Comparison of ENCODE assay signal across 10 cellular contexts in genomic region chr15:101179341-101180153, GRCh38.
DNase-seq lines count a peak whose midpoint lies in the region; FAIRE-seq and TF ChIP-seq lines count a peak whose summit lies in the region.
"Had no signal": no experiment of that assay in that cellular context is flagged by ENCODE, and none has a peak within 500 bp of the region (broad histone marks: within the 10 kb centered on the region; RNA-seq: fewer than 3 reads in every experiment).

No MANE protein-coding gene starts in this region.

- no peak for TF ChIP-seq CTCF in left ventricle myocardium inferior (IDR thresholded peaks at IDR 0.05; ENCODE audit: borderline replicate concordance)
- TF ChIP-seq CTCF in right atrium auricular region (IDR thresholded peaks at IDR 0.05) = no peak
- TF ChIP-seq CTCF in keratinocyte (optimal IDR thresholded peaks at IDR 0.05 in 1 of 3, IDR thresholded peaks at IDR 0.05 in 1 of 3, conservative IDR thresholded peaks at IDR 0.05 in 1 of 3; ENCODE audit: extremely low read depth in 1 of 3, insufficient read depth in 2 of 3, low read length in 3 of 3) = no peak
- TF ChIP-seq CTCF in esophagus muscularis mucosa (IDR thresholded peaks at IDR 0.05) = no peak

- H3K23ac ChIP-seq in mesendoderm (ENCODE audit: low read length) = no peak overlapping the region

- no peak overlapping the region for H2BK120ac ChIP-seq in mesendoderm (ENCODE audit: low read depth, low read length)

- H4K5ac ChIP-seq in mesendoderm (ENCODE audit: low read length) = no peak overlapping the region

- no peak overlapping the region for H2BK15ac ChIP-seq in mesendoderm (replicated peaks; ENCODE audit: low read depth)

- no peak overlapping the region for H3K56ac ChIP-seq in mesendoderm (ENCODE audit: low read length)

- H3K27me3 ChIP-seq in left ventricle myocardium inferior (ENCODE audit: low read depth) = no peaks in the 10 kb centered on the region
- no peaks in the 10 kb centered on the region for H3K27me3 ChIP-seq in right atrium auricular region
- H3K27me3 ChIP-seq in keratinocyte (ENCODE audit: control insufficient read depth, extremely low read depth, insufficient read depth, low read length) = no peaks in the 10 kb centered on the region
- no peaks in the 10 kb centered on the region for H3K27me3 ChIP-seq in esophagus muscularis mucosa
- H3K27me3 ChIP-seq in mesendoderm (ENCODE audit: insufficient read depth, low read length, poor library complexity) = no peaks in the 10 kb centered on the region

- H3K79me1 ChIP-seq in mesendoderm (ENCODE audit: low read length) = peaks cover 20% of the 10 kb centered on the region

- H4K20me1 ChIP-seq in keratinocyte (ENCODE audit: control insufficient read depth, extremely low read depth, insufficient read depth, low read length) = no peaks in the 10 kb centered on the region

- H3K9ac ChIP-seq in keratinocyte (ENCODE audit: control insufficient read depth, extremely low read depth, insufficient read depth, low read length) = peak overlapping the region; percentile 50
- H3K9ac ChIP-seq in mesendoderm (ENCODE audit: low read length) = no peak overlapping the region

- FAIRE-seq in keratinocyte (lab: Jason Lieb, UNC) = peak; percentile 62

- H3K4me2 ChIP-seq in keratinocyte (ENCODE audit: control insufficient read depth, extremely low read depth, insufficient read depth, low read depth, low read length) = peak overlapping the region; percentile 78
- no peak overlapping the region for H3K4me2 ChIP-seq in mesendoderm (ENCODE audit: low read length)

- WGBS in esophagus muscularis mucosa = 67% methylated on average over 7 of the region's 21 CpGs
- no CpG with 5 or more reads among the region's 21 CpGs for WGBS in mesendoderm (ENCODE audit: extremely low coverage, insufficient coverage, low lambda C conversion rate)

- no peaks in the 10 kb centered on the region for H3K9me1 ChIP-seq in keratinocyte (ENCODE audit: control insufficient read depth, extremely low read depth, insufficient read depth, low read length)

- H2BK5ac ChIP-seq in mesendoderm (ENCODE audit: low read length) = no peak overlapping the region

- no peak overlapping the region for H4K8ac ChIP-seq in mesendoderm (ENCODE audit: low read depth, low read length)

- H3K4ac ChIP-seq in mesendoderm (ENCODE audit: low read depth, low read length) = no peak overlapping the region

- TF ChIP-seq EP300 in esophagus muscularis mucosa (IDR thresholded peaks at IDR 0.05) = no peak

- H3K36me3 ChIP-seq in left ventricle myocardium inferior = peaks cover 36% of the 10 kb centered on the region
- H3K36me3 ChIP-seq in right atrium auricular region = peaks cover 24% of the 10 kb centered on the region
- peaks cover 2 to 16% of the 10 kb centered on the region in 2 experiments for H3K36me3 ChIP-seq in keratinocyte (ENCODE audit: control insufficient read depth in 2 of 2, extremely low read depth in 1 of 2, insufficient read depth in 2 of 2, low read length in 2 of 2)
- peaks cover 0 to 24% (median 22%) of the 10 kb centered on the region in 4 donors for H3K36me3 ChIP-seq in esophagus muscularis mucosa
- no peaks in the 10 kb centered on the region for H3K36me3 ChIP-seq in mesendoderm (ENCODE audit: control insufficient read depth, insufficient read depth, low read length)

- H3K4me3 ChIP-seq in left ventricle myocardium inferior = no peak overlapping the region
- H3K4me3 ChIP-seq in right atrium auricular region = no peak overlapping the region
- peak overlapping the region in 2 of 3 experiments; percentile 6 to 19 for H3K4me3 ChIP-seq in keratinocyte (ENCODE audit: control insufficient read depth in 2 of 3, extremely low read depth in 1 of 3, insufficient read depth in 2 of 3, low read depth in 1 of 3, low read length in 3 of 3)
- no peak overlapping the region for H3K4me3 ChIP-seq in esophagus muscularis mucosa
- H3K4me3 ChIP-seq in mesendoderm (ENCODE audit: low read length) = no peak overlapping the region

- peaks cover 42% of the 10 kb centered on the region for H3K79me2 ChIP-seq in keratinocyte (ENCODE audit: control insufficient read depth, insufficient read depth, low read length)
- peaks cover 20% of the 10 kb centered on the region for H3K79me2 ChIP-seq in mesendoderm (ENCODE audit: control insufficient read depth, insufficient read depth, low read length)

- H3K9me3 ChIP-seq in left ventricle myocardium inferior (replicated peaks) (peaks cover 6% of the 10 kb centered on the region), right atrium auricular region (no peaks in the 10 kb centered on the region), keratinocyte (ENCODE audit: control insufficient read depth, low read depth, low read length) (no peaks in the 10 kb centered on the region), esophagus muscularis mucosa (no peaks in the 10 kb centered on the region)

- no peak overlapping the region for H3K18ac ChIP-seq in mesendoderm (ENCODE audit: low read length)

- H3K4me1 ChIP-seq in left ventricle myocardium inferior (peaks cover 63% of the 10 kb centered on the region), right atrium auricular region (peaks cover 0 to 59% of the 10 kb centered on the region in 2 donors), keratinocyte (ENCODE audit: control insufficient read depth, extremely low read depth, insufficient read depth, low read length) (peaks cover 46% of the 10 kb centered on the region), esophagus muscularis mucosa (peaks cover 18 to 47% (median 37%) of the 10 kb centered on the region in 4 donors), mesendoderm (ENCODE audit: control insufficient read depth, low read depth, low read length) (no peaks in the 10 kb centered on the region)

- H2AFZ ChIP-seq in keratinocyte (ENCODE audit: control insufficient read depth, low read length) = no peak overlapping the region

- dilution Hi-C loops in keratinocyte (cut with MboI; ENCODE audit: extremely low pct_ligation_motif_present, low sequenced_read_pairs) = no loop called here

- DNase-seq in left ventricle myocardium inferior (no peak), right atrium auricular region (ENCODE audit: low spot score) (no peak), amniotic epithelial cell (ENCODE audit: low read depth) (peak; percentile 62), keratinocyte (ENCODE audit: low read depth, low spot score) (no peak), HPDE6-E6E7 (ENCODE audit: extremely low spot score) (no peak), esophagus muscularis mucosa (ENCODE audit: extremely low spot score) (no peak), mesendoderm (no peak), superior temporal gyrus (ENCODE audit: extremely low spot score) (no peak)
- DNase-seq: activated CD8-positive, alpha-beta memory T cell treated with anti-CD3 and anti-CD28 coated beads, Interleukin-2, amount 10 ng/mL, durations not matched to agents 7 days and 5 days; Karpas-422 had no signal

- H3K27ac ChIP-seq in left ventricle myocardium inferior (replicated peaks) (peak overlapping the region; percentile 3), right atrium auricular region (peak overlapping the region in 1 of 2 donors; percentile 32), keratinocyte (ENCODE audit: control insufficient read depth, insufficient read depth, low read length) (peak overlapping the region; percentile 69), esophagus muscularis mucosa (replicated peaks in 1 of 4) (peak overlapping the region in 1 of 4 donors; percentile 34), mesendoderm (ENCODE audit: low read depth, low read length) (no peak overlapping the region)

- intact Hi-C loops in left ventricle myocardium inferior (cut with micrococcal nuclease) (no loop called here), esophagus muscularis mucosa (cut with DNase I) (no loop called here)

- TF ChIP-seq POLR2A in esophagus muscularis mucosa (IDR thresholded peaks at IDR 0.05; ENCODE audit: low read depth) = no peak

- H2AK5ac ChIP-seq in mesendoderm (ENCODE audit: low read length) = no peak overlapping the region

Comparison
In these comparisons a context has a peak if more than half of its experiments do, and no peak if none do; other contexts are left out.
1. H3K4me3 ChIP-seq: peak in keratinocyte (2 of 3); none in left ventricle myocardium inferior (single experiment), right atrium auricular region (0 of 2), esophagus muscularis mucosa (0 of 4) and mesendoderm (single experiment).